Comparison of ENCODE assay signal across 21 cellular contexts in the genomic region with DNA sequence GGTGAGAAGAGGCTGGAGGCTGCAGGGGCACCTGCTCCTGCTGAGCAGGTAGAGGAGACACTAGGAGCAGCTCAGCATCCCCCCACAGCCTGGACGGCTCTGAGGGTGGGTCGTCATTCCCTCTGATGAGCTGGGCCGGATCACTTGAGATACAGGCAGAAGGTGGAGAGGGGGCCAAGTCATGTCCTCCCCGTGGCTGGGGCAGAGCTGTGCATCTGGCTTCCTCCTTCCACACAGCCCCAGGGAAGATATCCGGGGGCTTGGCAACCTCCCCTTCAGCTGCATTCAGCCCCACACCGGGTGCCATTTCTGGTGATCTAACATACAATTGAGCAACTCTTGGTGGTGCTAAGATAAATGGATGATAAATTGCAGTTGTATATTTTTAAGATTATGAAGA.
A peak's percentile ranks its signal among the peaks of the same experiment; 100 is the strongest.
DNase-seq lines count a peak whose midpoint lies in the region; ATAC-seq and TF ChIP-seq lines count a peak whose summit lies in the region.
"Had no signal": no experiment of that assay in that cellular context is flagged by ENCODE, and none has a peak within 500 bp of the region (broad histone marks: within the 10 kb centered on the region; RNA-seq: fewer than 3 reads in every experiment).

No MANE protein-coding gene starts in this region.

- H3K27me3 ChIP-seq in SK-N-SH (ENCODE audit: insufficient read depth) = no peaks in the 10 kb centered on the region
- no peaks in the 10 kb centered on the region for H3K27me3 ChIP-seq in right atrium auricular region
- H3K27me3 ChIP-seq in heart left ventricle = no peaks in the 10 kb centered on the region
- H3K27me3 ChIP-seq: pancreas, sigmoid colon had no signal

- no peak overlapping the region for H3K9ac ChIP-seq in SK-N-SH

- H3K4me1 ChIP-seq in SK-N-SH (ENCODE audit: control insufficient read depth in 1 of 2, insufficient read depth in 2 of 2, low read depth in 1 of 2, low read length in 1 of 2) (peaks cover 11 to 44% of the 10 kb centered on the region in 2 experiments; a peak in 3 of 4 replicates), right atrium auricular region (peaks cover 0 to 64% of the 10 kb centered on the region in 2 donors), heart left ventricle (peaks cover 0 to 65% (median 49%) of the 10 kb centered on the region in 12 donors)
- H3K4me1 ChIP-seq: pancreas had no signal

- H3K4me2 ChIP-seq in SK-N-SH = no peak overlapping the region

- no peaks in the 10 kb centered on the region for H3K9me2 ChIP-seq in SK-N-SH

- TF ChIP-seq POLR2A in heart left ventricle (IDR thresholded peaks at IDR 0.05) = no peak

- H3K27ac ChIP-seq in SK-N-SH (ENCODE audit: low read depth in 2 of 2, low read length in 1 of 2) = no peak overlapping the region
- H3K27ac ChIP-seq in right atrium auricular region = peak overlapping the region in 1 of 2 donors; percentile 31
- H3K27ac ChIP-seq in heart left ventricle = peak overlapping the region in 6 of 12 donors; percentile 2 to 52 (median 23)
- H3K27ac ChIP-seq: 22Rv1, pancreas, sigmoid colon had no signal

- H3K9me3 Mint-ChIP-seq in activated naive CD8-positive, alpha-beta T cell treated with anti-CD3 and anti-CD28 coated beads, Interleukin-2, amount 10 ng/mL, durations not matched to agents 7 days and 5 days = peaks cover 6% of the 10 kb centered on the region

- peaks cover 12% of the 10 kb centered on the region for H3K36me3 Mint-ChIP-seq in activated naive CD8-positive, alpha-beta T cell treated with anti-CD3 and anti-CD28 coated beads, Interleukin-2, amount 10 ng/mL, durations not matched to agents 7 days and 5 days

- TF ChIP-seq EP300 in SK-N-SH (IDR thresholded peaks at IDR 0.05; ENCODE audit: borderline replicate concordance in 1 of 2, low read depth in 1 of 2, low read length in 1 of 2) = no peak

- WGBS in SK-N-SH (ENCODE audit: low lambda C conversion rate) = 42% methylated on average over 2 of the region's 6 CpGs
- whole genome bisulfite sequencing in heart left ventricle, 4 donors = 32 to 50% (median 40%) methylated on average over 6 of the region's 6 CpGs

- POLR2A ChIA-PET in SK-N-SH (lab: Yijun Ruan, JAX) = no interaction called here
- POLR2A ChIA-PET in activated naive CD8-positive, alpha-beta T cell treated with anti-CD3 and anti-CD28 coated beads, Interleukin-2, amount 10 ng/mL, durations not matched to agents 7 days and 5 days (lab: Charles Lee) = no interaction called here

- CTCF ChIA-PET in SK-N-SH (lab: Yijun Ruan, JAX) = no interaction called here

- intact Hi-C loops in heart left ventricle (cut with DNase I) = loop anchor here in 1 of 10 donors (10.0 kb wide), 3 partner anchors 159 to 241 kb away; a partner anchor contains a TSS

- H4K20me1 ChIP-seq in SK-N-SH (ENCODE audit: insufficient read depth) = no peaks in the 10 kb centered on the region

- H3K79me2 ChIP-seq in SK-N-SH (ENCODE audit: insufficient read depth) = no peaks in the 10 kb centered on the region

- no peaks in the 10 kb centered on the region for H3K36me3 ChIP-seq in SK-N-SH (replicated peaks in 1 of 2; ENCODE audit: control insufficient read depth in 1 of 2, insufficient read depth in 2 of 2, low read length in 1 of 2)
- no peaks in the 10 kb centered on the region for H3K36me3 ChIP-seq in right atrium auricular region
- no peaks in the 10 kb centered on the region for H3K36me3 ChIP-seq in heart left ventricle
- H3K36me3 ChIP-seq: pancreas, sigmoid colon had no signal

- H3K9me3 ChIP-seq in SK-N-SH (no peaks in the 10 kb centered on the region), right atrium auricular region (no peaks in the 10 kb centered on the region), heart left ventricle (peaks cover 0 to 7% (median 0%) of the 10 kb centered on the region in 12 donors)
- H3K9me3 ChIP-seq: pancreas, sigmoid colon had no signal

- H2AFZ ChIP-seq in SK-N-SH (ENCODE audit: low read depth) = no peak overlapping the region

- peak overlapping the region; percentile 19 for H3K27ac Mint-ChIP-seq in activated naive CD8-positive, alpha-beta T cell treated with anti-CD3 and anti-CD28 coated beads, Interleukin-2, amount 10 ng/mL, durations not matched to agents 7 days and 5 days

- no peaks in the 10 kb centered on the region for H3F3A ChIP-seq in SK-N-SH (replicated peaks; ENCODE audit: insufficient read depth)

- TF ChIP-seq CTCF in SK-N-SH (IDR thresholded peaks at IDR 0.05) = no peak
- TF ChIP-seq CTCF in right atrium auricular region (IDR thresholded peaks at IDR 0.05) = no peak
- TF ChIP-seq CTCF in heart left ventricle (IDR thresholded peaks at IDR 0.05) = no peak

- H3K4me1 Mint-ChIP-seq in activated naive CD8-positive, alpha-beta T cell treated with anti-CD3 and anti-CD28 coated beads, Interleukin-2, amount 10 ng/mL, durations not matched to agents 7 days and 5 days = peaks cover 32% of the 10 kb centered on the region

- H3K4me3 ChIP-seq in SK-N-SH (ENCODE audit: low read depth in 2 of 2, low read length in 1 of 2) = no peak overlapping the region
- H3K4me3 ChIP-seq in right atrium auricular region = no peak overlapping the region
- H3K4me3 ChIP-seq in heart left ventricle = no peak overlapping the region
- H3K4me3 ChIP-seq: lung, pancreas, sigmoid colon had no signal

- H3K27me3 Mint-ChIP-seq in activated naive CD8-positive, alpha-beta T cell treated with anti-CD3 and anti-CD28 coated beads, Interleukin-2, amount 10 ng/mL, durations not matched to agents 7 days and 5 days = no peaks in the 10 kb centered on the region

- TF ChIP-seq RAD21 in SK-N-SH (IDR thresholded peaks at IDR 0.05; ENCODE audit: low read length) = no peak

- H3K4me3 Mint-ChIP-seq in activated naive CD8-positive, alpha-beta T cell treated with anti-CD3 and anti-CD28 coated beads, Interleukin-2, amount 10 ng/mL, durations not matched to agents 7 days and 5 days = no peak overlapping the region

- ATAC-seq in SK-N-SH treated with all-trans-retinoic acid at 6 μM for 48 hours = no peak
- ATAC-seq in heart left ventricle = no peak
- ATAC-seq in activated naive CD8-positive, alpha-beta T cell treated with anti-CD3 and anti-CD28 coated beads, Interleukin-2, amount 10 ng/mL, durations not matched to agents 7 days and 5 days (ENCODE audit: low read depth) = peak; percentile 63
- ATAC-seq in GM18870 (IDR thresholded peaks at IDR 0.05; ENCODE audit: unreplicated experiment) = no peak
- ATAC-seq: PC-3 had no signal

- DNase-seq in SK-N-SH = peak; percentile 41
- DNase-seq in right atrium auricular region (ENCODE audit: low spot score) = peak; percentile 58
- DNase-seq in heart left ventricle = no peak
- DNase-seq in activated naive CD8-positive, alpha-beta T cell treated with anti-CD3 and anti-CD28 coated beads, Interleukin-2, amount 10 ng/mL, durations not matched to agents 7 days and 5 days = no peak
- DNase-seq in NCI-H2171 treated with DMSO at 0.1 percent for 48 hours (lab: John Stamatoyannopoulos, UW) = no peak
- DNase-seq in mesenteric fat pad (ENCODE audit: low spot score) = no peak
- DNase-seq: amniotic stem cell, dermis blood vessel endothelial cell, foreskin melanocyte, hypothalamus, NCI-H1105 treated with DMSO at 0.1 percent for 48 hours, pancreas, PC-3, SIG-M5, sigmoid colon, T1000, trophoblast cell had no signal

TF ChIP-seq in SK-N-SH, 30 proteins besides CTCF, POLR2A, EP300 and RAD21 (continues in another document):
- TF ChIP-seq TCF12 (IDR thresholded peaks at IDR 0.05) (no peak), MEF2A (IDR thresholded peaks at IDR 0.05; ENCODE audit: borderline replicate concordance, low read depth) (no peak), GATA2 (CRISPR knock-in tag; IDR thresholded peaks at IDR 0.05) (no peak), TAF1 (IDR thresholded peaks at IDR 0.05; ENCODE audit: borderline replicate concordance, low read depth, low read length) (no peak), FOXM1 (IDR thresholded peaks at IDR 0.05; ENCODE audit: low read depth) (no peak), TEAD4 (IDR thresholded peaks at IDR 0.05; ENCODE audit: borderline replicate concordance, insufficient read depth) (no peak)
- TF ChIP-seq, protein P1, sequence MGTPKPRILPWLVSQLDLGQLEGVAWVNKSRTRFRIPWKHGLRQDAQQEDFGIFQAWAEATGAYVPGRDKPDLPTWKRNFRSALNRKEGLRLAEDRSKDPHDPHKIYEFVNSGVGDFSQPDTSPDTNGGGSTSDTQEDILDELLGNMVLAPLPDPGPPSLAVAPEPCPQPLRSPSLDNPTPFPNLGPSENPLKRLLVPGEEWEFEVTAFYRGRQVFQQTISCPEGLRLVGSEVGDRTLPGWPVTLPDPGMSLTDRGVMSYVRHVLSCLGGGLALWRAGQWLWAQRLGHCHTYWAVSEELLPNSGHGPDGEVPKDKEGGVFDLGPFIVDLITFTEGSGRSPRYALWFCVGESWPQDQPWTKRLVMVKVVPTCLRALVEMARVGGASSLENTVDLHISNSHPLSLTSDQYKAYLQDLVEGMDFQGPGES (IDR thresholded peaks at IDR 0.05; ENCODE audit: low read depth, low read length) = no peak

TF ChIP-seq in SK-N-SH treated with all-trans-retinoic acid at 6 μM for 48 hours, 23 proteins besides CTCF, POLR2A, EP300 and RAD21:
- TF ChIP-seq, protein P2, sequence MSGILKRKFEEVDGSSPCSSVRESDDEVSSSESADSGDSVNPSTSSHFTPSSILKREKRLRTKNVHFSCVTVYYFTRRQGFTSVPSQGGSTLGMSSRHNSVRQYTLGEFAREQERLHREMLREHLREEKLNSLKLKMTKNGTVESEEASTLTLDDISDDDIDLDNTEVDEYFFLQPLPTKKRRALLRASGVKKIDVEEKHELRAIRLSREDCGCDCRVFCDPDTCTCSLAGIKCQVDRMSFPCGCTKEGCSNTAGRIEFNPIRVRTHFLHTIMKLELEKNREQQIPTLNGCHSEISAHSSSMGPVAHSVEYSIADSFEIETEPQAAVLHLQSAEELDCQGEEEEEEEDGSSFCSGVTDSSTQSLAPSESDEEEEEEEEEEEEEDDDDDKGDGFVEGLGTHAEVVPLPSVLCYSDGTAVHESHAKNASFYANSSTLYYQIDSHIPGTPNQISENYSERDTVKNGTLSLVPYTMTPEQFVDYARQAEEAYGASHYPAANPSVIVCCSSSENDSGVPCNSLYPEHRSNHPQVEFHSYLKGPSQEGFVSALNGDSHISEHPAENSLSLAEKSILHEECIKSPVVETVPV (CRISPR knock-in tag; IDR thresholded peaks at IDR 0.05) = no peak
- no peak for TF ChIP-seq RARB (CRISPR knock-in tag; IDR thresholded peaks at IDR 0.05)
- no peak for TF ChIP-seq ZNF8 (CRISPR knock-in tag; IDR thresholded peaks at IDR 0.05)

Comparison
In these comparisons a context has a peak if more than half of its experiments do, and no peak if none do; other contexts are left out.
1. DNase-seq: peak in SK-N-SH (single experiment) and right atrium auricular region (single experiment); none in heart left ventricle (0 of 5), activated naive CD8-positive, alpha-beta T cell treated with anti-CD3 and anti-CD28 coated beads, Interleukin-2, amount 10 ng/mL, durations not matched to agents 7 days and 5 days (single experiment), NCI-H2171 treated with DMSO at 0.1 percent for 48 hours (single experiment) and mesenteric fat pad (single experiment).